8 cellular contexts compared by ENCODE assay signal in the genomic region with DNA sequence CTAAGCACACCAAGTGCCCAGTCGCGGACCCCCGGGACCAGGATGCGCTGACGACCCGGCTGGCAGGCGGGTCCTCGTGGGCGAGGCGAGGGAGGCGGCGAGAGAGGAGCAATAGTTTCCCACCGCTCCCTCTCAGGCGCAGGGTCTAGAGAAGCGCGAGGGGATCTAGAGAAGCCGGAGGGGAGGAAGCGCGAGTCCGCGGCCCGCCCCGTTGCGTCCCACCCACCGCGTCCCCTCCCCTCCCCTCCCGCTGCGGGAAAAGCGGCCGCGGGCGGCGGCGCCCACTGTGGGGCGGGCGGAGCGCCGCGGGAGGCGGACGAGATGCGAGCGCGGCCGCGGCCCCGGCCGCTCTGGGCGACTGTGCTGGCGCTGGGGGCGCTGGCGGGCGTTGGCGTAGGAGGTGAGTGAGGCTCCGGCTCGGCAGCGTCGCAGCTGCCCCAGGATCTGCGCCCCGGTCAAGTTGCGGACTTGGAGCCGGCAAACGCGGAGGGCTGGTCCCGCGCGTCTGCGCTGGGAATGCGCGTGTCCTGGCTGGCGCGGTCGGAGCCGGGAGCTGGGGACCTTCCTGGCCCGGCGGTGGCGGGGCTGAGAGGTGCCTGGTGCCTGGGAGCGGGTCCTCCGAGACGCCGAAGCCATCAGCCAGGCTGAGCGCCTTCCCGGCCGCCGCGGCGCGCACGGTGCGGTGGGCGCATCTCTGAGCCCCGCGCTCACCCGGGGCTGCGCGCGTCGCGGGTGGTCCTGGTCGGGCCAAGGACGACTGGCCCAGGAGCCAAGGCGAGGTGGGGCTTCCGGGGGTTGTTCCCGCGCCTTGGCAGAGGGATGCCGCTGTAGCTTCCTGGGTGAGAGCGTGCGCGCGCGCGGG. TPM values are rescaled to one million over a fixed set of nuclear protein-coding genes. Genes with fewer than 3 reads are reported as not detected.
DNase-seq lines count a peak whose midpoint lies in the region; ATAC-seq and TF ChIP-seq lines count a peak whose summit lies in the region.

A gene (plus strand): TSS at position 287 of the 862 bp plus-strand sequence. CDS start 35 bp downstream, at position 322.

- no peaks in the 10 kb centered on the region for H3K36me3 ChIP-seq in BLaER1
- no peaks in the 10 kb centered on the region for H3K36me3 ChIP-seq in PC-9 (ENCODE audit: low read depth)
- no peaks in the 10 kb centered on the region for H3K36me3 ChIP-seq in stomach smooth muscle (ENCODE audit: control insufficient read depth in 2 of 2, insufficient read depth in 2 of 2, low read length in 2 of 2)

- H3K9me3 ChIP-seq in BLaER1 (peaks cover 4% of the 10 kb centered on the region), PC-9 (ENCODE audit: insufficient read depth, low read depth) (no peaks in the 10 kb centered on the region), stomach smooth muscle (ENCODE audit: control insufficient read depth in 2 of 2, low read length in 2 of 2) (no peaks in the 10 kb centered on the region)

- H2AFZ ChIP-seq in PC-9, result peak within 1 kb of the TSS; percentile 81

- no TSS peak for BruUV-seq in PC-9 (replicated peaks; lab: Mats Ljungman, UMichigan)

- H3K4me3 Mint-ChIP-seq in activated T-helper 1 cell treated with anti-CD3 and anti-CD28 coated beads, Interleukin-12 subunit alpha, Interleukin-12 subunit beta, Interleukin-2, Interleukin-4 antibody, amounts not matched to agents 30 ng/mL and 10 ng/mL and 1 ng/mL, durations not matched to agents 14 hours and 24 hours and 36 hours, result peak within 1 kb of the TSS; percentile 87
- peak within 1 kb of the TSS; percentile 86 for H3K4me3 Mint-ChIP-seq in neural crest cell

- CTCF ChIA-PET in PC-9 (lab: Charles Lee), result no interaction called here

- TF ChIP-seq CTCF in PC-9 (conservative IDR thresholded peaks at IDR 0.05) (peak; percentile 41; the same call in 1 of the 2 replicates), fibroblast of the aortic adventitia (IDR thresholded peaks at IDR 0.05; ENCODE audit: insufficient read depth, low read length) (peak; percentile 47), neural crest cell (conservative IDR thresholded peaks at IDR 0.05) (peak; percentile 57)

- peak within 1 kb of the TSS; percentile 43; the same call in 1 of the 2 replicates for H3K9ac ChIP-seq in BLaER1
- peak within 1 kb of the TSS; percentile 73 to 86 for H3K9ac ChIP-seq in stomach smooth muscle (ENCODE audit: low read length in 2 of 2)

- peak within 1 kb of the TSS; percentile 73 for H3K4me3 ChIP-seq in BLaER1
- H3K4me3 ChIP-seq in PC-9, result peak within 1 kb of the TSS; percentile 93
- H3K4me3 ChIP-seq in fibroblast of the aortic adventitia (ENCODE audit: low read depth, low read length), result peak within 1 kb of the TSS; percentile 77
- H3K4me3 ChIP-seq in stomach smooth muscle (ENCODE audit: low read length in 2 of 2), result peak within 1 kb of the TSS; percentile 86 to 87

- H3K36me3 Mint-ChIP-seq in activated T-helper 1 cell treated with anti-CD3 and anti-CD28 coated beads, Interleukin-12 subunit alpha, Interleukin-12 subunit beta, Interleukin-2, Interleukin-4 antibody, amounts not matched to agents 30 ng/mL and 10 ng/mL and 1 ng/mL, durations not matched to agents 14 hours and 24 hours and 36 hours (ENCODE audit: low read depth), result no peaks in the 10 kb centered on the region
- no peaks in the 10 kb centered on the region for H3K36me3 Mint-ChIP-seq in neural crest cell (ENCODE audit: low read depth)

- H3K4me1 ChIP-seq in BLaER1 (peaks cover 32% of the 10 kb centered on the region), PC-9 (replicated peaks; ENCODE audit: insufficient read depth) (peaks cover 46% of the 10 kb centered on the region), stomach smooth muscle (ENCODE audit: control insufficient read depth, insufficient read depth, low read length) (peaks cover 13% of the 10 kb centered on the region)

- ATAC-seq in HG03521 (IDR thresholded peaks at IDR 0.05; ENCODE audit: unreplicated experiment), result peak; percentile 71

- H3K27ac ChIP-seq in BLaER1, result no peak within 1 kb of the TSS
- no peak within 1 kb of the TSS for H3K27ac ChIP-seq in PC-9
- peak within 1 kb of the TSS; percentile 62 for H3K27ac ChIP-seq in stomach smooth muscle (ENCODE audit: low read length)

- H4K20me1 ChIP-seq in BLaER1, result no peaks in the 10 kb centered on the region
- no peaks in the 10 kb centered on the region for H4K20me1 ChIP-seq in PC-9 (ENCODE audit: insufficient read depth)

- peaks cover 32% of the 10 kb centered on the region; the same call in 1 of the 2 replicates for H3F3A ChIP-seq in PC-9 (ENCODE audit: insufficient read depth, low read depth)

- H3K27me3 ChIP-seq in BLaER1, result peaks cover 27% of the 10 kb centered on the region
- H3K27me3 ChIP-seq in PC-9 (ENCODE audit: insufficient read depth, low read depth), result no peaks in the 10 kb centered on the region
- no peaks in the 10 kb centered on the region for H3K27me3 ChIP-seq in stomach smooth muscle (ENCODE audit: control insufficient read depth in 1 of 2, insufficient read depth in 2 of 2, low read length in 2 of 2)

- POLR2A ChIA-PET in PC-9 (lab: Charles Lee; ENCODE audit: unreplicated experiment), result no interaction called here

- H3K4me2 ChIP-seq in BLaER1 (peak within 1 kb of the TSS; percentile 87), PC-9 (peak within 1 kb of the TSS; percentile 93)

- H3K9me2 ChIP-seq in PC-9 (ENCODE audit: insufficient read depth), result no peaks in the 10 kb centered on the region

- peaks cover 31% of the 10 kb centered on the region for H3K4me1 Mint-ChIP-seq in activated T-helper 1 cell treated with anti-CD3 and anti-CD28 coated beads, Interleukin-12 subunit alpha, Interleukin-12 subunit beta, Interleukin-2, Interleukin-4 antibody, amounts not matched to agents 30 ng/mL and 10 ng/mL and 1 ng/mL, durations not matched to agents 14 hours and 24 hours and 36 hours (ENCODE audit: low read depth)
- peaks cover 25% of the 10 kb centered on the region for H3K4me1 Mint-ChIP-seq in neural crest cell

- DNase-seq in GM19240 (ENCODE audit: insufficient read length, low spot score), result peak; percentile 51
- DNase-seq in PC-9, result peak; percentile 56 to 63
- DNase-seq in activated T-helper 1 cell treated with anti-CD3 and anti-CD28 coated beads, Interleukin-12 subunit alpha, Interleukin-12 subunit beta, Interleukin-2, Interleukin-4 antibody, amounts not matched to agents 30 ng/mL and 10 ng/mL and 1 ng/mL, durations not matched to agents 14 hours and 24 hours and 36 hours (ENCODE audit: low spot score), result peak; percentile 52
- DNase-seq in fibroblast of the aortic adventitia (ENCODE audit: low read depth), result peak; percentile 71
- DNase-seq in neural crest cell (ENCODE audit: low read depth, low spot score), result peak; percentile 66

- peak within 1 kb of the TSS; percentile 29 for H3K27ac Mint-ChIP-seq in activated T-helper 1 cell treated with anti-CD3 and anti-CD28 coated beads, Interleukin-12 subunit alpha, Interleukin-12 subunit beta, Interleukin-2, Interleukin-4 antibody, amounts not matched to agents 30 ng/mL and 10 ng/mL and 1 ng/mL, durations not matched to agents 14 hours and 24 hours and 36 hours
- no peak within 1 kb of the TSS for H3K27ac Mint-ChIP-seq in neural crest cell (ENCODE audit: unreplicated experiment)

- peaks cover 64% of the 10 kb centered on the region for H3K27me3 Mint-ChIP-seq in activated T-helper 1 cell treated with anti-CD3 and anti-CD28 coated beads, Interleukin-12 subunit alpha, Interleukin-12 subunit beta, Interleukin-2, Interleukin-4 antibody, amounts not matched to agents 30 ng/mL and 10 ng/mL and 1 ng/mL, durations not matched to agents 14 hours and 24 hours and 36 hours (ENCODE audit: insufficient read depth)
- H3K27me3 Mint-ChIP-seq in neural crest cell (ENCODE audit: low read depth), result peaks cover 71% of the 10 kb centered on the region

- intact Hi-C loops in PC-9 (cut with micrococcal nuclease; ENCODE audit: unreplicated experiment), result no loop called here
- intact Hi-C loops in activated T-helper 1 cell treated with anti-CD3 and anti-CD28 coated beads, Interleukin-12 subunit alpha, Interleukin-12 subunit beta, Interleukin-2, Interleukin-4 antibody, amounts not matched to agents 30 ng/mL and 10 ng/mL and 1 ng/mL, durations not matched to agents 14 hours and 24 hours and 36 hours (cut with micrococcal nuclease), result no loop called here

- H3K79me2 ChIP-seq in PC-9 (ENCODE audit: low read depth), result no peaks in the 10 kb centered on the region

- no peaks in the 10 kb centered on the region for H3K9me3 Mint-ChIP-seq in activated T-helper 1 cell treated with anti-CD3 and anti-CD28 coated beads, Interleukin-12 subunit alpha, Interleukin-12 subunit beta, Interleukin-2, Interleukin-4 antibody, amounts not matched to agents 30 ng/mL and 10 ng/mL and 1 ng/mL, durations not matched to agents 14 hours and 24 hours and 36 hours
- no peaks in the 10 kb centered on the region for H3K9me3 Mint-ChIP-seq in neural crest cell

RNA-seq across cellular contexts. Expression of the gene that starts here (rescaled TPM):
- total RNA-seq in PC-9 (2021) (0.31 and 0.50 TPM in 2 replicates), fibroblast of the aortic adventitia (ENCODE audit: low replicate concordance) (5.8 and 22.0 TPM in 2 replicates), neural crest cell (0.09 and 0.11 TPM in 2 replicates)
- total RNA-seq in activated T-helper 1 cell treated with anti-CD3 and anti-CD28 coated beads, Interleukin-12 subunit alpha, Interleukin-12 subunit beta, Interleukin-2, Interleukin-4 antibody, amounts not matched to agents 30 ng/mL and 10 ng/mL and 1 ng/mL, durations not matched to agents 14 hours and 24 hours and 36 hours, result not detected in 2 replicates

Comparison
In these comparisons a context has a peak if more than half of its experiments do, and no peak if none do; other contexts are left out.
1. Peak in DNase-seq, H3K4me3 ChIP-seq and H3K4me2 ChIP-seq in PC-9; RNA of the gene not detected or under 1 TPM.
2. Peak in DNase-seq in activated T-helper 1 cell treated with anti-CD3 and anti-CD28 coated beads, Interleukin-12 subunit alpha, Interleukin-12 subunit beta, Interleukin-2, Interleukin-4 antibody, amounts not matched to agents 30 ng/mL and 10 ng/mL and 1 ng/mL, durations not matched to agents 14 hours and 24 hours and 36 hours; RNA of the gene not detected or under 1 TPM.
3. Peak in DNase-seq in neural crest cell; RNA of the gene not detected or under 1 TPM.